In the genomic region with DNA sequence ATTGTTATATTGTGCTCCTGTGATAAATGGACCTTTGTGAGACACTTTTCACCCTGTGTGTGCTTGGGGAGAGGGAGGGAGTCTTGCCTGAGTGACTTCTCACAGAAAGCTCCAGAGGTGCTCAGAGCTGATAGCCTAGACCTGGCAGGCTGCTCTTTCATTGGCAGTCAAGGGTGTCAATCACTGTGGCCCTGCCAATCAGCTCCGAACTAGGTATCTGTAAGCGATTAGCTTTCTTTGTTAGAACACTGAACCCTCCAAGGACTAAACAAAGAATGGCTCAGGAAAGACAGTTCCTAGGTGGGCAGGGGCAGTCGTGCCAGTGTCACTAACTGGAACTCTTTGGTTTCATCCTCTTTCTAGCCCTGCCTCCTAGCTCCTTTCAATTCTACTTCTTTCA, we compare ENCODE assay signal across 15 cellular contexts. TPM values are rescaled to one million over a fixed set of nuclear protein-coding genes. Genes with fewer than 3 reads are reported as not detected.
DNase-seq lines count a peak whose midpoint lies in the region; ATAC-seq, FAIRE-seq and TF ChIP-seq lines count a peak whose summit lies in the region.
"Had no signal": no experiment of that assay in that cellular context is flagged by ENCODE, and none has a peak within 500 bp of the region (broad histone marks: within the 10 kb centered on the region; RNA-seq: fewer than 3 reads in every experiment).

No MANE protein-coding gene starts in this region.

- H3K36me3 Mint-ChIP-seq in activated naive CD4-positive, alpha-beta T cell treated with anti-CD3 and anti-CD28 coated beads for 36 hours (ENCODE audit: low read depth), result no peaks in the 10 kb centered on the region
- H3K36me3 Mint-ChIP-seq: stimulated activated memory B cell treated with anti-CD40 and anti-IgM and Interleukin-4, amounts not matched to agents 10 μg/mL and 1 μg/mL and 100 μg/mL, for 72 hours had no signal

- H3K9me3 Mint-ChIP-seq in activated naive CD4-positive, alpha-beta T cell treated with anti-CD3 and anti-CD28 coated beads for 36 hours, result no peaks in the 10 kb centered on the region
- H3K9me3 Mint-ChIP-seq: stimulated activated memory B cell treated with anti-CD40 and anti-IgM and Interleukin-4, amounts not matched to agents 10 μg/mL and 1 μg/mL and 100 μg/mL, for 72 hours had no signal

- no peak overlapping the region for H3K4me3 ChIP-seq in A549
- H3K4me3 ChIP-seq in PC-3 (ENCODE audit: low read length), result no peak overlapping the region
- H3K4me3 ChIP-seq in right atrium auricular region, result no peak overlapping the region

- TF ChIP-seq POLR2A in A549 (IDR thresholded peaks at IDR 0.05; ENCODE audit: low read length), result no peak

- FAIRE-seq in A549 (lab: Jason Lieb, UNC) (no peak), frontal cortex (lab: Jason Lieb, UNC) (no peak)
- FAIRE-seq: H54 had no signal

- BruUV-seq in PC-3 (replicated peaks; lab: Mats Ljungman, UMichigan), result no TSS peak

- no peaks in the 10 kb centered on the region for H4K20me1 ChIP-seq in PC-3 (ENCODE audit: low read length)

- POLR2A ChIA-PET in A549 (lab: Yijun Ruan, JAX) (no interaction called here), PC-3 (lab: Charles Lee; ENCODE audit: unreplicated experiment) (no interaction called here)

- peaks cover 19% of the 10 kb centered on the region for H3K27me3 ChIP-seq in PC-3 (ENCODE audit: low read length)
- H3K27me3 ChIP-seq in right atrium auricular region, result no peaks in the 10 kb centered on the region

- H3K9me3 ChIP-seq in A549 (no peaks in the 10 kb centered on the region), PC-3 (ENCODE audit: low read length) (no peaks in the 10 kb centered on the region), right atrium auricular region (no peaks in the 10 kb centered on the region)
- H3K9me3 ChIP-seq: neutrophil had no signal

- H3F3A ChIP-seq in PC-3 (ENCODE audit: low read length, unreplicated experiment), result no peaks in the 10 kb centered on the region

- H3K27ac Mint-ChIP-seq in activated naive CD4-positive, alpha-beta T cell treated with anti-CD3 and anti-CD28 coated beads for 36 hours, result no peak overlapping the region
- H3K27ac Mint-ChIP-seq: stimulated activated memory B cell treated with anti-CD40 and anti-IgM and Interleukin-4, amounts not matched to agents 10 μg/mL and 1 μg/mL and 100 μg/mL, for 72 hours had no signal

- H3K4me1 ChIP-seq in A549 (no peaks in the 10 kb centered on the region), PC-3 (ENCODE audit: insufficient read depth, low read length) (no peaks in the 10 kb centered on the region), right atrium auricular region (no peaks in the 10 kb centered on the region)

- TF ChIP-seq RAD21 in A549 (conservative IDR thresholded peaks at IDR 0.05 in 1 of 2, IDR thresholded peaks at IDR 0.05 in 1 of 2), result no peak

- no peak for ATAC-seq in A549
- ATAC-seq in PC-3, result no peak
- ATAC-seq in HG03442 (IDR thresholded peaks at IDR 0.05; ENCODE audit: unreplicated experiment), result no peak
- ATAC-seq in HG02588 (IDR thresholded peaks at IDR 0.05; ENCODE audit: unreplicated experiment), result no peak
- ATAC-seq: stimulated activated memory B cell treated with anti-CD40 and anti-IgM and Interleukin-4, amounts not matched to agents 10 μg/mL and 1 μg/mL and 100 μg/mL, for 72 hours had no signal

- intact Hi-C loops in PC-3 (cut with micrococcal nuclease), result no loop called here
- intact Hi-C loops in activated naive CD4-positive, alpha-beta T cell treated with anti-CD3 and anti-CD28 coated beads for 36 hours (cut with micrococcal nuclease), result no loop called here

- TF ChIP-seq EP300 in A549 (IDR thresholded peaks at IDR 0.05), result no peak

- no peak overlapping the region for H2AFZ ChIP-seq in PC-3 (ENCODE audit: low read length)

- DNase-seq in A549 (ENCODE audit: low read depth in 1 of 2, low spot score in 1 of 2), result peak in 1 of 2 experiments; percentile 61
- DNase-seq in ELF-1 (ENCODE audit: low read depth, low spot score), result peak; percentile 72
- DNase-seq in PC-3, result peak; percentile 7
- DNase-seq in right atrium auricular region (ENCODE audit: low spot score), result no peak
- DNase-seq in activated naive CD4-positive, alpha-beta T cell treated with anti-CD3 and anti-CD28 coated beads for 36 hours, result no peak
- DNase-seq in frontal cortex (ENCODE audit: low spot score in 2 of 2), result no peak
- DNase-seq: activated CD4-positive, alpha-beta T cell treated with anti-CD3 and anti-CD28 coated beads for 4 hours; IMR-90 had no signal

- peaks cover 2% of the 10 kb centered on the region for H3K4me1 Mint-ChIP-seq in activated naive CD4-positive, alpha-beta T cell treated with anti-CD3 and anti-CD28 coated beads for 36 hours (ENCODE audit: low read depth)

- H3K27ac ChIP-seq in A549 (no peak overlapping the region), PC-3 (ENCODE audit: low read length) (no peak overlapping the region), right atrium auricular region (peak overlapping the region; percentile 43 to 70)
- H3K27ac ChIP-seq: C4-2B, neutrophil had no signal

- 0% methylated on average over 3 of the region's 3 CpGs for WGBS in A549 (ENCODE audit: missing lambda C conversion rate)

- no peak overlapping the region for H3K4me3 Mint-ChIP-seq in activated naive CD4-positive, alpha-beta T cell treated with anti-CD3 and anti-CD28 coated beads for 36 hours
- H3K4me3 Mint-ChIP-seq: stimulated activated memory B cell treated with anti-CD40 and anti-IgM and Interleukin-4, amounts not matched to agents 10 μg/mL and 1 μg/mL and 100 μg/mL, for 72 hours had no signal

- CTCF ChIA-PET in A549 (lab: Yijun Ruan, JAX) (interaction anchor here (0.7 to 1.6 kb wide), 4 partner anchors 9 to 632 kb away, joined by 3 read pairs; no protein-coding TSS in a partner anchor), PC-3 (lab: Charles Lee) (no interaction called here)
- CTCF ChIA-PET in activated naive CD4-positive, alpha-beta T cell treated with anti-CD3 and anti-CD28 coated beads for 36 hours (lab: Charles Lee), result interaction anchor here (1.1 to 1.4 kb wide), 3 partner anchors 17 to 596 kb away, joined by 3 to 4 read pairs (median 3); no protein-coding TSS in a partner anchor

- no peak overlapping the region for H3K4me2 ChIP-seq in A549
- no peak overlapping the region for H3K4me2 ChIP-seq in PC-3 (ENCODE audit: low read length)

- TF ChIP-seq CTCF in A549 (IDR thresholded peaks at IDR 0.05), result no peak
- TF ChIP-seq CTCF in PC-3 (conservative IDR thresholded peaks at IDR 0.05; ENCODE audit: low read depth, low read length), result no peak
- TF ChIP-seq CTCF in right atrium auricular region (IDR thresholded peaks at IDR 0.05), result no peak

- H3K36me3 ChIP-seq in PC-3 (ENCODE audit: low read depth, low read length) (no peaks in the 10 kb centered on the region), right atrium auricular region (no peaks in the 10 kb centered on the region)
- H3K36me3 ChIP-seq: neutrophil had no signal

- peaks cover 11% of the 10 kb centered on the region for H3K27me3 Mint-ChIP-seq in activated naive CD4-positive, alpha-beta T cell treated with anti-CD3 and anti-CD28 coated beads for 36 hours (ENCODE audit: low read depth)

- H3K9ac ChIP-seq in PC-3 (ENCODE audit: low read length), result no peak overlapping the region

- H3K9me2 ChIP-seq in PC-3 (replicated peaks; ENCODE audit: low read length), result no peaks in the 10 kb centered on the region

- no peaks in the 10 kb centered on the region for H3K79me2 ChIP-seq in PC-3 (ENCODE audit: low read length)

TF ChIP-seq in A549, 52 proteins besides CTCF, POLR2A, EP300 and RAD21:
- TF ChIP-seq JUN (IDR thresholded peaks at IDR 0.05), result no peak
- TF ChIP-seq, protein P1, sequence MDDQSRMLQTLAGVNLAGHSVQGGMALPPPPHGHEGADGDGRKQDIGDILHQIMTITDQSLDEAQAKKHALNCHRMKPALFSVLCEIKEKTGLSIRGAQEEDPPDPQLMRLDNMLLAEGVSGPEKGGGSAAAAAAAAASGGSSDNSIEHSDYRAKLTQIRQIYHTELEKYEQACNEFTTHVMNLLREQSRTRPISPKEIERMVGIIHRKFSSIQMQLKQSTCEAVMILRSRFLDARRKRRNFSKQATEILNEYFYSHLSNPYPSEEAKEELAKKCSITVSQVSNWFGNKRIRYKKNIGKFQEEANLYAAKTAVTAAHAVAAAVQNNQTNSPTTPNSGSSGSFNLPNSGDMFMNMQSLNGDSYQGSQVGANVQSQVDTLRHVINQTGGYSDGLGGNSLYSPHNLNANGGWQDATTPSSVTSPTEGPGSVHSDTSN (IDR thresholded peaks at IDR 0.05), result 0 out of 2 replicates have a peak, but pooled peaks have one; percentile 55

RNA-seq across cellular contexts. Expression of gene NALF2, which starts 2.7 kb away (rescaled TPM):
- polyA plus RNA-seq in A549 (2011; rRNA removed), result 1.4 and 1.9 TPM in 2 replicates
- 1.3 and 1.7 TPM in 2 replicates for polyA plus RNA-seq in A549 (2012; cell fraction: cytosol; rRNA removed)
- 1.1 and 1.2 TPM in 2 replicates for polyA plus RNA-seq in A549 (2012; cell fraction: nucleus; rRNA removed)
- polyA plus RNA-seq in A549 (2017; fragmentation: RNase III; extraction: RNeasy Plus Mini Kit Qiagen cat#74134 plus additional on column Dnase treatment), result 1.7 to 2.2 TPM (median 2.1 TPM) in 3 replicates
- polyA minus RNA-seq in A549 (2011; rRNA and poly(A)+ RNA removed), result 1.4 and 1.7 TPM in 2 replicates
- total RNA-seq in PC-3 (2014; rRNA removed), result not detected in 2 replicates
- total RNA-seq in right atrium auricular region, result 10 to 100 TPM; 35.5 to 62.7 TPM
- under 1 TPM; 0.22 to 0.29 TPM for total RNA-seq in activated naive CD4-positive, alpha-beta T cell treated with anti-CD3 and anti-CD28 coated beads for 36 hours
- total RNA-seq in frontal cortex, result 2.0 TPM
- total RNA-seq: fibroblast of lung, IMR-90 had no signal
- polyA plus RNA-seq: fibroblast of lung, IMR-90 had no signal

Comparison
In these comparisons a context has a peak if more than half of its experiments do, and no peak if none do; other contexts are left out.
1. DNase-seq: peak in ELF-1 (single experiment) and PC-3 (single experiment); none in right atrium auricular region (single experiment), activated naive CD4-positive, alpha-beta T cell treated with anti-CD3 and anti-CD28 coated beads for 36 hours (single experiment) and frontal cortex (0 of 2).
2. H3K27ac ChIP-seq: peak in right atrium auricular region (2 of 2); none in A549 (0 of 2) and PC-3 (single experiment).
3. RNA of gene NALF2, which starts 2.7 kb away (total RNA-seq): 35.5 to 62.7 TPM in right atrium auricular region; 2.0 TPM in frontal cortex (single experiment), 0.22 to 0.29 TPM in activated naive CD4-positive, alpha-beta T cell treated with anti-CD3 and anti-CD28 coated beads for 36 hours and not detected in PC-3; every median in the first group is over 10 times any median in the second.